Comparison of ENCODE assay signal across 21 cellular contexts in the genomic region with DNA sequence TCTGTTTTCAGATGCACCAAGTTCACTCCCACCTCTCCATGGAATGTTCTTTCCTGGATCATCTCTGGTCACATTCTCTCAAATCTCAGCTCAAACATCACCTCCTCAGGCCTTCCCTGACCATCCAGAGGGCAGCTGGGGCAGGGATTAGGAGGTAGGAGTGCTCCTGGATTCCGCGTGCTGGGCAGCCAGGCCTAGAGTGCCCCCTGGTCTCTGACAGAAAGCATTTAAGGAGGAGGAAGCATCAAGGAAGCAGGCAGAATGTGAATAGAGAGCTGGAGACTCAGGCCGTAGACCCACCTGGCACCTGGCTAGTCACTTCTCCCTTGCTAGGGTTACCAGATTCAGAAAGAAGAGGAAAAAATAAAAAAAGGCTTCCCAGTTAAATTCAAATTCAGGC. TPM values are rescaled to one million over a fixed set of nuclear protein-coding genes. Genes with fewer than 3 reads are reported as not detected.
DNase-seq lines count a peak whose midpoint lies in the region; ATAC-seq and TF ChIP-seq lines count a peak whose summit lies in the region.
"Had no signal": no experiment of that assay in that cellular context is flagged by ENCODE, and none has a peak within 500 bp of the region (broad histone marks: within the 10 kb centered on the region; RNA-seq: fewer than 3 reads in every experiment).

No MANE protein-coding gene starts in this region.

- H3K9me3 ChIP-seq in WERI-Rb-1 (ENCODE audit: severe bottlenecking): no peaks in the 10 kb centered on the region
- H3K9me3 ChIP-seq: body of pancreas, left lung, mucosa of descending colon, right atrium auricular region, suprapubic skin had no signal

- peaks cover 4% of the 10 kb centered on the region for H3K27me3 Mint-ChIP-seq in stimulated activated naive CD8-positive, alpha-beta T cell treated with anti-CD3 and anti-CD28 coated beads, Interleukin-15, Interleukin-2, amounts not matched to agents 100 ng/mL and 50 ng/mL, for 24 hours
- peaks cover 5% of the 10 kb centered on the region for H3K27me3 Mint-ChIP-seq in mesothelial cell of epicardium (ENCODE audit: low read depth)

- peaks cover 29% of the 10 kb centered on the region for H3K4me1 Mint-ChIP-seq in stimulated activated naive CD8-positive, alpha-beta T cell treated with anti-CD3 and anti-CD28 coated beads, Interleukin-15, Interleukin-2, amounts not matched to agents 100 ng/mL and 50 ng/mL, for 24 hours (ENCODE audit: low read depth)
- H3K4me1 Mint-ChIP-seq in mesothelial cell of epicardium: peaks cover 22% of the 10 kb centered on the region

- no peaks in the 10 kb centered on the region for H3K9me3 Mint-ChIP-seq in stimulated activated naive CD8-positive, alpha-beta T cell treated with anti-CD3 and anti-CD28 coated beads, Interleukin-15, Interleukin-2, amounts not matched to agents 100 ng/mL and 50 ng/mL, for 24 hours
- no peaks in the 10 kb centered on the region for H3K9me3 Mint-ChIP-seq in mesothelial cell of epicardium
- H3K9me3 Mint-ChIP-seq: activated naive CD8-positive, alpha-beta T cell treated with anti-CD3 and anti-CD28 coated beads, Interleukin-2, amount 10 ng/mL, durations not matched to agents 7 days and 5 days had no signal

- no peak for DNase-seq in stimulated activated naive CD8-positive, alpha-beta T cell treated with anti-CD3 and anti-CD28 coated beads, Interleukin-15, Interleukin-2, amounts not matched to agents 100 U/mL and 50 U/mL, for 24 hours
- DNase-seq in WERI-Rb-1: peak; percentile 59
- no peak for DNase-seq in mesothelial cell of epicardium (ENCODE audit: low spot score in 2 of 2, unreplicated experiment in 2 of 2)
- DNase-seq in NCI-H524 (lab: John Stamatoyannopoulos, UW): no peak
- DNase-seq in putamen (ENCODE audit: low spot score): no peak
- DNase-seq: activated naive CD8-positive, alpha-beta T cell treated with anti-CD3 and anti-CD28 coated beads, Interleukin-2, amount 10 ng/mL, durations not matched to agents 7 days and 5 days; activated T-cell treated with anti-CD3 and anti-CD28 coated beads, Interleukin-2, amount 50 U/mL, for 48 hours; body of pancreas; COR-L47; NCI-H1694; NCI-H82; SHP77 treated with DMSO at 0.1 percent for 48 hours; T-helper 1 cell had no signal

- ATAC-seq in stimulated activated naive CD8-positive, alpha-beta T cell treated with anti-CD3 and anti-CD28 coated beads, Interleukin-15, Interleukin-2, amounts not matched to agents 100 U/mL and 50 U/mL, for 24 hours: no peak
- no peak for ATAC-seq in HG03432 (IDR thresholded peaks at IDR 0.05; ENCODE audit: unreplicated experiment)
- ATAC-seq: body of pancreas, K562, left lung, mucosa of descending colon had no signal

- H3K27ac Mint-ChIP-seq in stimulated activated naive CD8-positive, alpha-beta T cell treated with anti-CD3 and anti-CD28 coated beads, Interleukin-15, Interleukin-2, amounts not matched to agents 100 ng/mL and 50 ng/mL, for 24 hours: peak overlapping the region; percentile 57
- peak overlapping the region; percentile 69 for H3K27ac Mint-ChIP-seq in mesothelial cell of epicardium
- H3K27ac Mint-ChIP-seq: activated naive CD8-positive, alpha-beta T cell treated with anti-CD3 and anti-CD28 coated beads, Interleukin-2, amount 10 ng/mL, durations not matched to agents 7 days and 5 days had no signal

- TF ChIP-seq CTCF in WERI-Rb-1 (IDR thresholded peaks at IDR 0.05; ENCODE audit: low read depth, low read length): 0 out of 2 replicates have a peak, but pooled peaks have one; percentile 3
- TF ChIP-seq CTCF in mesothelial cell of epicardium (IDR thresholded peaks at IDR 0.05; ENCODE audit: unreplicated experiment): no peak

- no peak overlapping the region for H3K4me3 ChIP-seq in WERI-Rb-1 (ENCODE audit: low read depth, low read length)
- H3K4me3 ChIP-seq: body of pancreas, K562, left lung, mucosa of descending colon, right atrium auricular region, suprapubic skin had no signal

- H3K4me3 Mint-ChIP-seq in stimulated activated naive CD8-positive, alpha-beta T cell treated with anti-CD3 and anti-CD28 coated beads, Interleukin-15, Interleukin-2, amounts not matched to agents 100 ng/mL and 50 ng/mL, for 24 hours: no peak overlapping the region
- no peak overlapping the region for H3K4me3 Mint-ChIP-seq in mesothelial cell of epicardium
- H3K4me3 Mint-ChIP-seq: activated naive CD8-positive, alpha-beta T cell treated with anti-CD3 and anti-CD28 coated beads, Interleukin-2, amount 10 ng/mL, durations not matched to agents 7 days and 5 days had no signal

- no peak overlapping the region for H3K27ac ChIP-seq in WERI-Rb-1

- H3K36me3 Mint-ChIP-seq in stimulated activated naive CD8-positive, alpha-beta T cell treated with anti-CD3 and anti-CD28 coated beads, Interleukin-15, Interleukin-2, amounts not matched to agents 100 ng/mL and 50 ng/mL, for 24 hours (ENCODE audit: low read depth): no peaks in the 10 kb centered on the region
- no peaks in the 10 kb centered on the region for H3K36me3 Mint-ChIP-seq in mesothelial cell of epicardium
- H3K36me3 Mint-ChIP-seq: activated naive CD8-positive, alpha-beta T cell treated with anti-CD3 and anti-CD28 coated beads, Interleukin-2, amount 10 ng/mL, durations not matched to agents 7 days and 5 days had no signal

- no peaks in the 10 kb centered on the region for H3K27me3 ChIP-seq in WERI-Rb-1 (ENCODE audit: insufficient read depth, low read depth, severe bottlenecking)
- H3K27me3 ChIP-seq: body of pancreas, right atrium auricular region, suprapubic skin had no signal

- H3K36me3 ChIP-seq in WERI-Rb-1: no peaks in the 10 kb centered on the region
- H3K36me3 ChIP-seq: left lung, right atrium auricular region, suprapubic skin had no signal

RNA-seq across cellular contexts. Expression of a gene that starts 2.5 kb away (rescaled TPM):
- 20.4 to 21.5 TPM (median 20.5 TPM) in 3 replicates for total RNA-seq in mesothelial cell of epicardium

RNA-seq across cellular contexts. Expression of a gene that starts 28.2 kb away (rescaled TPM):
- total RNA-seq in mesothelial cell of epicardium: 2.4 to 2.9 TPM (median 2.6 TPM) in 3 replicates
- total RNA-seq: H4 had no signal
